Comparison of ENCODE assay signal across 2 cellular contexts in genomic region chr1:50268049-50268448, GRCh38.
A peak's percentile ranks its signal among the peaks of the same experiment; 100 is the strongest.
TF ChIP-seq lines count a peak whose summit lies in the region.

No MANE protein-coding gene starts in this region.

TF ChIP-seq in GM23338, 12 proteins besides CTCF, POLR2A, EP300 and RAD21:
- TF ChIP-seq, protein P1, sequence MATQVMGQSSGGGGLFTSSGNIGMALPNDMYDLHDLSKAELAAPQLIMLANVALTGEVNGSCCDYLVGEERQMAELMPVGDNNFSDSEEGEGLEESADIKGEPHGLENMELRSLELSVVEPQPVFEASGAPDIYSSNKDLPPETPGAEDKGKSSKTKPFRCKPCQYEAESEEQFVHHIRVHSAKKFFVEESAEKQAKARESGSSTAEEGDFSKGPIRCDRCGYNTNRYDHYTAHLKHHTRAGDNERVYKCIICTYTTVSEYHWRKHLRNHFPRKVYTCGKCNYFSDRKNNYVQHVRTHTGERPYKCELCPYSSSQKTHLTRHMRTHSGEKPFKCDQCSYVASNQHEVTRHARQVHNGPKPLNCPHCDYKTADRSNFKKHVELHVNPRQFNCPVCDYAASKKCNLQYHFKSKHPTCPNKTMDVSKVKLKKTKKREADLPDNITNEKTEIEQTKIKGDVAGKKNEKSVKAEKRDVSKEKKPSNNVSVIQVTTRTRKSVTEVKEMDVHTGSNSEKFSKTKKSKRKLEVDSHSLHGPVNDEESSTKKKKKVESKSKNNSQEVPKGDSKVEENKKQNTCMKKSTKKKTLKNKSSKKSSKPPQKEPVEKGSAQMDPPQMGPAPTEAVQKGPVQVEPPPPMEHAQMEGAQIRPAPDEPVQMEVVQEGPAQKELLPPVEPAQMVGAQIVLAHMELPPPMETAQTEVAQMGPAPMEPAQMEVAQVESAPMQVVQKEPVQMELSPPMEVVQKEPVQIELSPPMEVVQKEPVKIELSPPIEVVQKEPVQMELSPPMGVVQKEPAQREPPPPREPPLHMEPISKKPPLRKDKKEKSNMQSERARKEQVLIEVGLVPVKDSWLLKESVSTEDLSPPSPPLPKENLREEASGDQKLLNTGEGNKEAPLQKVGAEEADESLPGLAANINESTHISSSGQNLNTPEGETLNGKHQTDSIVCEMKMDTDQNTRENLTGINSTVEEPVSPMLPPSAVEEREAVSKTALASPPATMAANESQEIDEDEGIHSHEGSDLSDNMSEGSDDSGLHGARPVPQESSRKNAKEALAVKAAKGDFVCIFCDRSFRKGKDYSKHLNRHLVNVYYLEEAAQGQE (IDR thresholded peaks at IDR 0.05; ENCODE audit: unreplicated experiment) = peak; percentile 86
- TF ChIP-seq, protein P2, sequence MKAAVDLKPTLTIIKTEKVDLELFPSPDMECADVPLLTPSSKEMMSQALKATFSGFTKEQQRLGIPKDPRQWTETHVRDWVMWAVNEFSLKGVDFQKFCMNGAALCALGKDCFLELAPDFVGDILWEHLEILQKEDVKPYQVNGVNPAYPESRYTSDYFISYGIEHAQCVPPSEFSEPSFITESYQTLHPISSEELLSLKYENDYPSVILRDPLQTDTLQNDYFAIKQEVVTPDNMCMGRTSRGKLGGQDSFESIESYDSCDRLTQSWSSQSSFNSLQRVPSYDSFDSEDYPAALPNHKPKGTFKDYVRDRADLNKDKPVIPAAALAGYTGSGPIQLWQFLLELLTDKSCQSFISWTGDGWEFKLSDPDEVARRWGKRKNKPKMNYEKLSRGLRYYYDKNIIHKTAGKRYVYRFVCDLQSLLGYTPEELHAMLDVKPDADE (IDR thresholded peaks at IDR 0.05) = no peak

TF ChIP-seq in GM12878, 131 proteins besides CTCF, POLR2A, EP300 and RAD21 (continued from another document):
- TF ChIP-seq, protein P1 (IDR thresholded peaks at IDR 0.05; ENCODE audit: low read depth, low read length) = peak; percentile 87
